9 cellular contexts compared by ENCODE assay signal in genomic region chr12:27394676-27395075, GRCh38. TPM values are rescaled to one million over a fixed set of nuclear protein-coding genes. Genes with fewer than 3 reads are reported as not detected.
"Had no signal": no experiment of that assay in that cellular context is flagged by ENCODE, and none has a peak within 500 bp of the region (broad histone marks: within the 10 kb centered on the region; RNA-seq: fewer than 3 reads in every experiment).

No MANE protein-coding gene starts in this region.

- H3K4me1 Mint-ChIP-seq: GM23338, H9 had no signal

- H3K27ac Mint-ChIP-seq: GM23338, HFFc6 had no signal

- H3K4me3 Mint-ChIP-seq: GM23338, H9, HFFc6 had no signal

- H3K4me3 ChIP-seq: GM23338 had no signal

- H3K4me2 ChIP-seq: GM23338 had no signal

- FAIRE-seq: H1, H54, HepG2 had no signal

- H2AFZ ChIP-seq: GM23338 had no signal

- H3K27ac ChIP-seq: HL-60 had no signal

- DNase-seq: H9, HCEC 1CT, HFFc6, IMR-90 had no signal

- H3K9me3 Mint-ChIP-seq: GM23338, H9, HFFc6 had no signal

- ATAC-seq: GM23338, HepG2 had no signal

RNA-seq across cellular contexts. Expression of gene SMCO2, which starts 51.9 kb away (rescaled TPM):
- total RNA-seq: GM23338, HepG2, HFFc6, IMR-90 had no signal
